Comparison of ENCODE assay signal across 18 cellular contexts in the genomic region with DNA sequence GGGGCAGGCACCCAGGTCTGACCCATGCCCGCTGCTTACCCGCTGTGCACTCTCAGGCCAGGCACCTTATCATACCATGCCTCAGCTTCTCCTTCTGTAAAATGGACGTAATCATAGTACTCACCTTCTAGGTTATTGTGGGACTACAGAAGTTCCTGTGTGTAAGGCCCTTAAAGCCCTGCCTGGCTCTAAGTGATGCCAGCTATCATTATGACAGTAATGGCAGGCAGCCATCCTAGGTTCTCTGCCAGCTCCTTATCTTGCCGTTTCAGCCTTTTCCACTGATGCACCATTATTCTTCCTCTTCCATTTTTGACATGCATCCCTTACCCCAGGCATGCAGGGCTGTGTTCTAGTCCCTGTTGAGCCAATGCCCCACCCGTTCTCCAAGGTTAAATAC. TPM values are rescaled to one million over a fixed set of nuclear protein-coding genes. Genes with fewer than 3 reads are reported as not detected.
DNase-seq lines count a peak whose midpoint lies in the region; ATAC-seq, FAIRE-seq and TF ChIP-seq lines count a peak whose summit lies in the region.
"Had no signal": no experiment of that assay in that cellular context is flagged by ENCODE, and none has a peak within 500 bp of the region (broad histone marks: within the 10 kb centered on the region; RNA-seq: fewer than 3 reads in every experiment).

No MANE protein-coding gene starts in this region.

- FAIRE-seq in HepG2 (lab: Jason Lieb, UNC), result no peak
- no peak for FAIRE-seq in pancreas (lab: Jason Lieb, UNC)

- intact Hi-C loops in HepG2 (cut with micrococcal nuclease; ENCODE audit: unreplicated experiment) (no loop called here), right lobe of liver (cut with DNase I) (loop anchor here (10.0 kb wide), 2 partner anchors 148 to 158 kb away; no protein-coding TSS in a partner anchor), heart right ventricle (cut with DNase I) (no loop called here), pancreas (cut with DNase I) (loop anchor here in 1 of 3 donors (10.0 kb wide), 1 partner anchor 148 kb away; no protein-coding TSS in a partner anchor)

- ATAC-seq in HepG2, result no peak
- no peak for ATAC-seq in right lobe of liver
- peak in 7 of 8 donors; percentile 29 to 76 (median 65) for ATAC-seq in heart right ventricle
- no peak for ATAC-seq in GM18867 (IDR thresholded peaks at IDR 0.05; ENCODE audit: unreplicated experiment)
- ATAC-seq in pancreas, result no peak

- H3K27ac ChIP-seq in HepG2 (ENCODE audit: extremely low read length, insufficient read depth, low read length), result no peak overlapping the region
- H3K27ac ChIP-seq in right lobe of liver, result no peak overlapping the region
- peak overlapping the region in 2 of 10 donors; percentile 27 to 35 for H3K27ac ChIP-seq in heart right ventricle
- H3K27ac ChIP-seq in pancreas, result no peak overlapping the region

- H4K20me1 ChIP-seq in HepG2 (ENCODE audit: insufficient read depth, low read length), result no peaks in the 10 kb centered on the region

- H3K4me1 ChIP-seq in HepG2 (ENCODE audit: insufficient read depth, low read length), result no peaks in the 10 kb centered on the region
- peaks cover 0 to 3% (median 0%) of the 10 kb centered on the region in 4 donors for H3K4me1 ChIP-seq in right lobe of liver
- peaks cover 0 to 5% (median 0%) of the 10 kb centered on the region in 9 donors for H3K4me1 ChIP-seq in heart right ventricle
- no peaks in the 10 kb centered on the region for H3K4me1 ChIP-seq in pancreas

- POLR2A ChIA-PET in HepG2 (lab: Yijun Ruan, JAX), result no interaction called here

- H3K27me3 ChIP-seq in HepG2 (ENCODE audit: control insufficient read depth in 1 of 2, insufficient read depth in 2 of 2, low read length in 2 of 2) (no peaks in the 10 kb centered on the region), right lobe of liver (no peaks in the 10 kb centered on the region), heart right ventricle (no peaks in the 10 kb centered on the region), pancreas (no peaks in the 10 kb centered on the region)

- DNase-seq in HepG2 (ENCODE audit: low spot score), result no peak
- no peak for DNase-seq in right lobe of liver
- DNase-seq in amniotic epithelial cell (ENCODE audit: low read depth), result peak; percentile 41
- peak in 1 of 2 donors; percentile 29 for DNase-seq in heart right ventricle
- no peak for DNase-seq in superior temporal gyrus (ENCODE audit: extremely low spot score)
- DNase-seq in pancreas, result no peak
- DNase-seq: AML-193; CD4-positive, CD25-positive, alpha-beta regulatory T cell; DMS53; GOT3; HFFc6; Karpas-422; NCI-H187 treated with DMSO at 0.1 percent for 48 hours; NCI-H524 treated with DMSO at 0.1 percent for 48 hours had no signal

- no peak for TF ChIP-seq RAD21 in HepG2 (CRISPR knock-in tag; IDR thresholded peaks at IDR 0.05)

- H3K4me3 ChIP-seq in HepG2 (replicated peaks in 1 of 3; ENCODE audit: insufficient read depth in 1 of 3, low read depth in 2 of 3, low read length in 3 of 3) (no peak overlapping the region), right lobe of liver (no peak overlapping the region), heart right ventricle (no peak overlapping the region), pancreas (no peak overlapping the region)

- CTCF ChIA-PET in HepG2 (lab: Yijun Ruan, JAX; ENCODE audit: low intra/inter-chr PET ratio, low total read pairs), result no interaction called here

- TF ChIP-seq CTCF in HepG2 (CRISPR knock-in tag; IDR thresholded peaks at IDR 0.05) (no peak), right lobe of liver (IDR thresholded peaks at IDR 0.05) (no peak), heart right ventricle (IDR thresholded peaks at IDR 0.05) (no peak), pancreas (IDR thresholded peaks at IDR 0.05) (no peak)

- H3K9me3 ChIP-seq in HepG2 (ENCODE audit: low read length) (no peaks in the 10 kb centered on the region), right lobe of liver (no peaks in the 10 kb centered on the region), heart right ventricle (no peaks in the 10 kb centered on the region), pancreas (no peaks in the 10 kb centered on the region)

- BruUV-seq in HepG2 (replicated peaks; lab: Mats Ljungman, UMichigan), result no TSS peak

- 97% methylated on average over 3 of the region's 5 CpGs for WGBS in HepG2 (ENCODE audit: low lambda C conversion rate)
- 62% methylated on average over 3 of the region's 5 CpGs for WGBS in right lobe of liver (ENCODE audit: insufficient coverage, low coverage, low lambda C conversion rate, missing lambda C conversion rate)
- WGBS in heart right ventricle, 2 donors, result 69 to 73% methylated on average over 5 of the region's 5 CpGs
- 77 to 78% methylated on average over 5 of the region's 5 CpGs for WGBS in pancreas, 2 donors

- H3K9ac ChIP-seq in HepG2 (ENCODE audit: insufficient read depth, low read depth, low read length), result no peak overlapping the region

- TF ChIP-seq POLR2A in HepG2 (IDR thresholded peaks at IDR 0.05; ENCODE audit: insufficient read depth in 1 of 2, low read depth in 2 of 2, low read length in 2 of 2) (no peak), right lobe of liver (IDR thresholded peaks at IDR 0.05) (no peak)

- in situ Hi-C loops in HepG2 (cut with HindIII; ENCODE audit: extremely low pct_ligation_motif_present, low pct_unique_long_range_greater_than_20kb), result no loop called here

- H3K4me2 ChIP-seq in HepG2 (ENCODE audit: low read depth, low read length), result no peak overlapping the region

- H3K79me2 ChIP-seq in HepG2 (ENCODE audit: insufficient read depth, low read length), result no peaks in the 10 kb centered on the region

- H3K36me3 ChIP-seq in HepG2 (replicated peaks in 1 of 2; ENCODE audit: control insufficient read depth in 1 of 2, insufficient read depth in 2 of 2, low read length in 2 of 2) (peaks cover 54 to 86% of the 10 kb centered on the region in 2 experiments), right lobe of liver (peaks cover 0 to 66% (median 24%) of the 10 kb centered on the region in 4 donors), heart right ventricle (peaks cover 0 to 86% (median 52%) of the 10 kb centered on the region in 9 donors), pancreas (peaks cover 0 to 65% (median 13%) of the 10 kb centered on the region in 3 donors)

- TF ChIP-seq EP300 in HepG2 (IDR thresholded peaks at IDR 0.05; ENCODE audit: low read depth in 2 of 2, low read length in 2 of 2), result no peak
- TF ChIP-seq EP300 in HepG2 (CRISPR knock-in tag; IDR thresholded peaks at IDR 0.05; ENCODE audit: borderline replicate concordance), result no peak

- no peak overlapping the region for H2AFZ ChIP-seq in HepG2 (ENCODE audit: low read length)

TF ChIP-seq in HepG2, 621 proteins besides CTCF, POLR2A, EP300 and RAD21:
- TF ChIP-seq MED13 (CRISPR knock-in tag; IDR thresholded peaks at IDR 0.05), result no peak
- TF ChIP-seq HHEX (CRISPR knock-in tag; IDR thresholded peaks at IDR 0.05), result no peak
- TF ChIP-seq ZNF253 (CRISPR knock-in tag; IDR thresholded peaks at IDR 0.05; ENCODE audit: borderline replicate concordance), result no peak
- peak; percentile 66 for TF ChIP-seq ZNF629 (CRISPR knock-in tag; conservative IDR thresholded peaks at IDR 0.05)

RNA-seq across cellular contexts. Expression of a gene that starts 57.9 kb away (rescaled TPM):
- total RNA-seq in HepG2 (2016; rRNA removed; fragmentation: Illumina TruSeq; extraction: Trizol) (not detected in 2 replicates), right lobe of liver (not detected), heart right ventricle (not detected), pancreas (not detected)
- not detected in 2 replicates for total RNA-seq in HepG2 (2016; cell fraction: cytosol; rRNA removed; fragmentation: Illumina TruSeq; extraction: Trizol; ENCODE audit: low read depth)
- not detected in 2 replicates for total RNA-seq in HepG2 (2016; cell fraction: insoluble cytoplasmic fraction; rRNA removed; fragmentation: Illumina TruSeq; extraction: Trizol)
- total RNA-seq in HepG2 (2016; cell fraction: membrane; rRNA removed; fragmentation: Illumina TruSeq; extraction: Trizol), result not detected in 2 replicates
- not detected in 2 replicates for total RNA-seq in HepG2 (2016; cell fraction: nucleus; rRNA removed; fragmentation: Illumina TruSeq; extraction: Trizol)
- polyA plus RNA-seq in HepG2 (2011; rRNA removed) (not detected in 2 replicates), heart right ventricle (not detected), pancreas (not detected)
- polyA plus RNA-seq in HepG2 (2011; cell fraction: cytosol; rRNA removed), result not detected in 2 replicates
- polyA plus RNA-seq in HepG2 (2011; cell fraction: nucleus; rRNA removed), result not detected in 2 replicates
- polyA plus RNA-seq in HepG2 (2012), result not detected in 2 replicates
- not detected in 2 replicates for polyA plus RNA-seq in HepG2 (2016; cell fraction: cytosol; fragmentation: Illumina TruSeq; extraction: Trizol; ENCODE audit: low read depth)
- not detected in 2 replicates for polyA plus RNA-seq in HepG2 (2016; cell fraction: insoluble cytoplasmic fraction; fragmentation: Illumina TruSeq; extraction: Trizol; ENCODE audit: low read depth)
- polyA plus RNA-seq in HepG2 (2016; cell fraction: membrane; fragmentation: Illumina TruSeq; extraction: Trizol; ENCODE audit: low read depth), result not detected in 2 replicates
- polyA plus RNA-seq in HepG2 (2016; cell fraction: nucleus; fragmentation: Illumina TruSeq; extraction: Trizol; ENCODE audit: insufficient read depth, low read depth), result not detected in 2 replicates
- polyA minus RNA-seq in HepG2 (2011; rRNA and poly(A)+ RNA removed; ENCODE audit: low replicate concordance), result not detected in 2 replicates
- polyA minus RNA-seq in HepG2 (2011; cell fraction: cytosol; rRNA and poly(A)+ RNA removed), result not detected in 2 replicates
- not detected in 2 replicates for polyA minus RNA-seq in HepG2 (2011; cell fraction: nucleus; rRNA and poly(A)+ RNA removed)
- total RNA-seq: CD4-positive, CD25-positive, alpha-beta regulatory T cell; HFFc6; OCI-LY7; RPMI7951; SK-MEL-5 had no signal
- polyA plus RNA-seq: CD4-positive, CD25-positive, alpha-beta regulatory T cell had no signal

Comparison
In these comparisons a context has a peak if more than half of its experiments do, and no peak if none do; other contexts are left out.
1. intact Hi-C loops: an anchor here in right lobe of liver (10.0 kb wide); none called in HepG2 and heart right ventricle.
2. ATAC-seq: peak in heart right ventricle (7 of 8); none in HepG2 (single experiment), right lobe of liver (0 of 4), GM18867 (single experiment) and pancreas (0 of 4).